8 cellular contexts compared by ENCODE assay signal in genomic region chr14:99628832-99629618, GRCh38. TPM values are rescaled to one million over a fixed set of nuclear protein-coding genes. Genes with fewer than 3 reads are reported as not detected.
DNase-seq lines count a peak whose midpoint lies in the region; ATAC-seq and TF ChIP-seq lines count a peak whose summit lies in the region.

No MANE protein-coding gene starts in this region.

- H3K27me3 ChIP-seq in H7 (ENCODE audit: control insufficient read depth, insufficient read depth, low read length) (no peaks in the 10 kb centered on the region), ascending aorta (no peaks in the 10 kb centered on the region), gastrocnemius medialis (no peaks in the 10 kb centered on the region)

- in situ Hi-C loops in gastrocnemius medialis (cut with MboI; ENCODE audit: low sequenced_read_pairs in 4 of 4) = loop anchor here in 2 of 4 donors (10.0 kb wide), 1 partner anchor 104 kb away; no protein-coding TSS in a partner anchor

- H3K9me3 ChIP-seq in ascending aorta = no peaks in the 10 kb centered on the region
- H3K9me3 ChIP-seq in gastrocnemius medialis = no peaks in the 10 kb centered on the region

- DNase-seq in D341Med (ENCODE audit: low spot score) = peak; percentile 94
- DNase-seq in H7 = peak; percentile 96
- peak; percentile 58 for DNase-seq in NCI-H1694 (lab: John Stamatoyannopoulos, UW)
- peak; percentile 46 for DNase-seq in T-helper 9 cell
- peak in 1 of 2 donors; percentile 82 for DNase-seq in ascending aorta (ENCODE audit: low spot score in 2 of 2)
- peak; percentile 90 for DNase-seq in hepatic stellate cell (ENCODE audit: low spot score)
- DNase-seq in gastrocnemius medialis = peak; percentile 49 to 60

- H3K27ac ChIP-seq in ascending aorta (no peak overlapping the region), gastrocnemius medialis (no peak overlapping the region)

- intact Hi-C loops in ascending aorta (cut with DNase I) = loop anchor here (1.0 to 2.0 kb wide), 2 partner anchors 66 to 111 kb away; no protein-coding TSS in a partner anchor
- intact Hi-C loops in gastrocnemius medialis (cut with DNase I; ENCODE audit: low total_unique reads) = loop anchor here (1.0 kb wide), 2 partner anchors 66 to 111 kb away; no protein-coding TSS in a partner anchor

- TF ChIP-seq CTCF in ascending aorta (IDR thresholded peaks at IDR 0.05) = peak; percentile 87 to 97 (median 92)
- peak; percentile 89 to 98 (median 96) for TF ChIP-seq CTCF in gastrocnemius medialis (IDR thresholded peaks at IDR 0.05 in 4 of 5, conservative IDR thresholded peaks at IDR 0.05 in 1 of 5)

- ATAC-seq in gastrocnemius medialis (peak; percentile 89 to 91), HG03565 (IDR thresholded peaks at IDR 0.05; ENCODE audit: unreplicated experiment) (no peak)

- H3K36me3 ChIP-seq in H7 (replicated peaks; ENCODE audit: control insufficient read depth, insufficient read depth, low read length) = no peaks in the 10 kb centered on the region
- H3K36me3 ChIP-seq in ascending aorta = no peaks in the 10 kb centered on the region
- H3K36me3 ChIP-seq in gastrocnemius medialis = no peaks in the 10 kb centered on the region

- H3K4me1 ChIP-seq in ascending aorta = no peaks in the 10 kb centered on the region
- H3K4me1 ChIP-seq in gastrocnemius medialis = no peaks in the 10 kb centered on the region

- H3K4me3 ChIP-seq in H7 (ENCODE audit: insufficient read depth, low read depth, low read length) (no peak overlapping the region), ascending aorta (no peak overlapping the region), gastrocnemius medialis (no peak overlapping the region)

- no peak for TF ChIP-seq POLR2A in gastrocnemius medialis (IDR thresholded peaks at IDR 0.05)

RNA-seq across cellular contexts. Expression of gene HHIPL1, which starts 15.9 kb away (rescaled TPM):
- total RNA-seq in H7 (2014; rRNA removed; shearing (Covaris generic)) = 2.2 and 3.4 TPM in 2 replicates
- total RNA-seq in ascending aorta = 11.9 TPM
- under 1 TPM; 0.07 to 0.82 (median 0.14) TPM for total RNA-seq in gastrocnemius medialis

RNA-seq across cellular contexts. Expression of gene CCDC85C, which starts 25.0 kb away (rescaled TPM):
- 44.9 and 50.2 TPM in 2 replicates for total RNA-seq in H7 (2014; rRNA removed; shearing (Covaris generic))
- total RNA-seq in ascending aorta (0.64 TPM), gastrocnemius medialis (10 to 100 TPM in 3 of 4 donors, 1 to 10 TPM in 1; 7.9 to 32.8 (median 15.4) TPM)

RNA-seq across cellular contexts. Expression of gene CYP46A1, which starts 55.1 kb away (rescaled TPM):
- total RNA-seq in H7 (2014; rRNA removed; shearing (Covaris generic)) = 0.04 and 0.42 TPM in 2 replicates
- total RNA-seq in ascending aorta (not detected), gastrocnemius medialis (1 to 10 TPM in 1 of 4 donors, under 1 TPM in 3; 0.18 to 2.2 (median 0.45) TPM)
